ENCODE assay signal across 8 cellular contexts in genomic region chr4:75726577-75726976, GRCh38. TPM values are rescaled to one million over a fixed set of nuclear protein-coding genes. Genes with fewer than 3 reads are reported as not detected.
A peak's percentile ranks its signal among the peaks of the same experiment; 100 is the strongest.
DNase-seq lines count a peak whose midpoint lies in the region; ATAC-seq, FAIRE-seq and TF ChIP-seq lines count a peak whose summit lies in the region.
"Had no signal": no experiment of that assay in that cellular context is flagged by ENCODE, and none has a peak within 500 bp of the region (broad histone marks: within the 10 kb centered on the region; RNA-seq: fewer than 3 reads in every experiment).

No MANE protein-coding gene starts in this region.

- peak overlapping the region; percentile 12 for H3K4me3 ChIP-seq in GM12864 (ENCODE audit: low read depth, low read length)
- H3K4me3 ChIP-seq in PC-3 (ENCODE audit: low read length): peak overlapping the region; percentile 94
- peak overlapping the region; percentile 96 for H3K4me3 ChIP-seq in epithelial cell of proximal tubule (ENCODE audit: low read depth, low read length)
- peak overlapping the region; percentile 33 to 97 (median 84) for H3K4me3 ChIP-seq in gastrocnemius medialis
- H3K4me3 ChIP-seq in mucosa of descending colon: no peak overlapping the region
- H3K4me3 ChIP-seq: SJCRH30 had no signal

- no peak overlapping the region for H2AFZ ChIP-seq in PC-3 (ENCODE audit: low read length)

- no peaks in the 10 kb centered on the region for H4K20me1 ChIP-seq in PC-3 (ENCODE audit: low read length)

- no TSS peak for BruUV-seq in PC-3 (replicated peaks; lab: Mats Ljungman, UMichigan)

- ATAC-seq in PC-3: no peak
- ATAC-seq in gastrocnemius medialis: no peak
- ATAC-seq in mucosa of descending colon: no peak

- TF ChIP-seq POLR2A in gastrocnemius medialis (IDR thresholded peaks at IDR 0.05): no peak

- H3K36me3 ChIP-seq in PC-3 (ENCODE audit: low read depth, low read length): no peaks in the 10 kb centered on the region
- no peaks in the 10 kb centered on the region for H3K36me3 ChIP-seq in gastrocnemius medialis
- no peaks in the 10 kb centered on the region for H3K36me3 ChIP-seq in mucosa of descending colon (ENCODE audit: low read depth)
- H3K36me3 ChIP-seq: SJCRH30 had no signal

- POLR2A ChIA-PET in PC-3 (lab: Charles Lee; ENCODE audit: unreplicated experiment): no interaction called here

- no peak overlapping the region for H3K27ac ChIP-seq in PC-3 (ENCODE audit: low read length)
- H3K27ac ChIP-seq in gastrocnemius medialis: peak overlapping the region; percentile 91 to 99 (median 98)
- H3K27ac ChIP-seq: SJCRH30 had no signal

- in situ Hi-C loops in gastrocnemius medialis (cut with MboI; ENCODE audit: low sequenced_read_pairs in 4 of 4): no loop called here

- peak overlapping the region; percentile 91 for H3K4me2 ChIP-seq in PC-3 (ENCODE audit: low read length)

- intact Hi-C loops in PC-3 (cut with micrococcal nuclease) (no loop called here), gastrocnemius medialis (cut with DNase I; ENCODE audit: low total_unique reads) (loop anchor here (10.0 kb wide), 2 partner anchors 348 to 488 kb away; partner anchors contain the start of genes ART3 and SCARB2), mucosa of descending colon (cut with DNase I, micrococcal nuclease) (no loop called here)

- H3K9ac ChIP-seq in PC-3 (ENCODE audit: low read length): 0 out of 2 replicates have a peak overlapping the region, but pooled peaks have one; percentile 3

- no peaks in the 10 kb centered on the region for H3K9me2 ChIP-seq in PC-3 (replicated peaks; ENCODE audit: low read length)

- H3F3A ChIP-seq in PC-3 (ENCODE audit: low read length, unreplicated experiment): no peaks in the 10 kb centered on the region

- TF ChIP-seq CTCF in GM12864 (IDR thresholded peaks at IDR 0.05; ENCODE audit: low read depth, low read length, missing control alignments) (no peak), PC-3 (conservative IDR thresholded peaks at IDR 0.05; ENCODE audit: low read depth, low read length) (no peak), epithelial cell of proximal tubule (conservative IDR thresholded peaks at IDR 0.05; ENCODE audit: low read depth, low read length) (no peak), gastrocnemius medialis (IDR thresholded peaks at IDR 0.05 in 4 of 5, conservative IDR thresholded peaks at IDR 0.05 in 1 of 5) (no peak), mucosa of descending colon (IDR thresholded peaks at IDR 0.05) (no peak)

- H3K79me2 ChIP-seq in PC-3 (ENCODE audit: low read length): peaks cover 80% of the 10 kb centered on the region

- peaks cover 27% of the 10 kb centered on the region for H3K4me1 ChIP-seq in PC-3 (ENCODE audit: insufficient read depth, low read length)
- H3K4me1 ChIP-seq in gastrocnemius medialis: peaks cover 49 to 53% of the 10 kb centered on the region in 2 donors
- H3K4me1 ChIP-seq in mucosa of descending colon (ENCODE audit: low read depth): peaks cover 28% of the 10 kb centered on the region

- H3K9me3 ChIP-seq in PC-3 (ENCODE audit: low read length) (no peaks in the 10 kb centered on the region), gastrocnemius medialis (no peaks in the 10 kb centered on the region), mucosa of descending colon (no peaks in the 10 kb centered on the region)
- H3K9me3 ChIP-seq: SJCRH30 had no signal

- DNase-seq in GM12864 (ENCODE audit: low read depth) (no peak), PC-3 (no peak), epithelial cell of proximal tubule (ENCODE audit: low read depth) (no peak), gastrocnemius medialis (no peak), frontal cortex (ENCODE audit: low spot score in 2 of 2) (no peak), NCI-H2081 (lab: John Stamatoyannopoulos, UW) (no peak), mucosa of descending colon (no peak)
- DNase-seq: SJCRH30 had no signal

- CTCF ChIA-PET in PC-3 (lab: Charles Lee): no interaction called here

- FAIRE-seq in frontal cortex (lab: Jason Lieb, UNC): no peak

- H3K27me3 ChIP-seq in PC-3 (ENCODE audit: low read length) (no peaks in the 10 kb centered on the region), gastrocnemius medialis (no peaks in the 10 kb centered on the region)
- H3K27me3 ChIP-seq: SJCRH30 had no signal

RNA-seq across cellular contexts. Expression of gene USO1, which starts 2.2 kb away (rescaled TPM):
- total RNA-seq in PC-3 (2014; rRNA removed) (29.9 and 34.3 TPM in 2 replicates), epithelial cell of proximal tubule (46.0 and 57.8 TPM in 2 replicates), gastrocnemius medialis (100 to 1,000 TPM; 213 to 328 (median 254) TPM), frontal cortex (48.9 TPM), mucosa of descending colon (10 to 100 TPM; 44.3 to 65.8 (median 55.9) TPM)

RNA-seq across cellular contexts. Expression of gene G3BP2, which starts 53.4 kb away (rescaled TPM):
- 63.2 and 68.7 TPM in 2 replicates for total RNA-seq in PC-3 (2014; rRNA removed)
- 109 and 113 TPM in 2 replicates for total RNA-seq in epithelial cell of proximal tubule
- 100 to 1,000 TPM; 123 to 226 (median 132) TPM for total RNA-seq in gastrocnemius medialis
- total RNA-seq in frontal cortex: 472 TPM
- total RNA-seq in mucosa of descending colon: 100 to 1,000 TPM; 144 to 149 (median 149) TPM
